9 cellular contexts compared by ENCODE assay signal in genomic region chr7:116173051-116174028, GRCh38. TPM values are rescaled to one million over a fixed set of nuclear protein-coding genes. Genes with fewer than 3 reads are reported as not detected.
DNase-seq lines count a peak whose midpoint lies in the region; ATAC-seq and TF ChIP-seq lines count a peak whose summit lies in the region.
"Had no signal": no experiment of that assay in that cellular context is flagged by ENCODE, and none has a peak within 500 bp of the region (broad histone marks: within the 10 kb centered on the region; RNA-seq: fewer than 3 reads in every experiment).

No MANE protein-coding gene starts in this region.

- peak; percentile 3 for DNase-seq in stimulated activated CD4-positive, alpha-beta T cell treated with anti-CD3 and anti-CD28 coated beads, Interleukin-2, amount 100 ng/mL, for 4 hours (ENCODE audit: low read depth)
- no peak for DNase-seq in stimulated activated CD4-positive, alpha-beta T cell treated with anti-CD3 and anti-CD28 coated beads, Interleukin-12 subunit alpha, Interleukin-12 subunit beta, amount 100 ng/mL, for 4 hours
- DNase-seq in NT2/D1 (ENCODE audit: low read depth, low spot score) = peak; percentile 11
- no peak for DNase-seq in chondrocyte (ENCODE audit: low spot score)
- no peak for DNase-seq in lung (ENCODE audit: low spot score)
- DNase-seq: stimulated activated naive B cell treated with anti-CD40 and anti-IgM and Interleukin-4, amounts not matched to agents 10 μg/mL and 1 μg/mL and 100 μg/mL, for 72 hours had no signal

- ATAC-seq in HG03175 (IDR thresholded peaks at IDR 0.05; ENCODE audit: unreplicated experiment) (peak; percentile 50), lung (ENCODE audit: insufficient read depth, low FRiP score) (no peak), GM18867 (IDR thresholded peaks at IDR 0.05; ENCODE audit: unreplicated experiment) (no peak), HG02852 (IDR thresholded peaks at IDR 0.05; ENCODE audit: unreplicated experiment) (no peak)

- H3K27ac ChIP-seq in lung (ENCODE audit: low read depth in 1 of 2, low read length in 1 of 2) = no peak overlapping the region

- H3K4me3 ChIP-seq in NT2/D1 (ENCODE audit: insufficient read length, low read depth) (no peak overlapping the region), lung (no peak overlapping the region)

- H3K4me1 Mint-ChIP-seq in chondrocyte (ENCODE audit: low read depth) = peaks cover 56% of the 10 kb centered on the region

- H3K9me3 ChIP-seq in NT2/D1 (ENCODE audit: insufficient read depth, low read length) (no peaks in the 10 kb centered on the region), lung (ENCODE audit: control insufficient read depth in 2 of 2, insufficient read depth in 1 of 2, low read length in 1 of 2) (no peaks in the 10 kb centered on the region)

- no peak overlapping the region for H3K9ac ChIP-seq in NT2/D1 (ENCODE audit: insufficient read length, low read depth)

- peak; percentile 88 for TF ChIP-seq CTCF in chondrocyte (IDR thresholded peaks at IDR 0.05)
- peak; percentile 59 for TF ChIP-seq CTCF in lung (IDR thresholded peaks at IDR 0.05; ENCODE audit: control extremely low read depth, extremely low read depth)

- H3K36me3 Mint-ChIP-seq in chondrocyte (ENCODE audit: low read depth) = peaks cover 8% of the 10 kb centered on the region

- H3K27ac Mint-ChIP-seq in chondrocyte (ENCODE audit: unreplicated experiment) = no peak overlapping the region
- H3K27ac Mint-ChIP-seq: stimulated activated naive B cell treated with anti-CD40 and anti-IgM and Interleukin-4, amounts not matched to agents 10 μg/mL and 1 μg/mL and 100 μg/mL, for 72 hours had no signal

- no peak overlapping the region for H3K4me3 Mint-ChIP-seq in chondrocyte (ENCODE audit: unreplicated experiment)
- H3K4me3 Mint-ChIP-seq: stimulated activated naive B cell treated with anti-CD40 and anti-IgM and Interleukin-4, amounts not matched to agents 10 μg/mL and 1 μg/mL and 100 μg/mL, for 72 hours had no signal

- no peaks in the 10 kb centered on the region for H3K27me3 Mint-ChIP-seq in chondrocyte (ENCODE audit: low read depth)
- H3K27me3 Mint-ChIP-seq: stimulated activated naive B cell treated with anti-CD40 and anti-IgM and Interleukin-4, amounts not matched to agents 10 μg/mL and 1 μg/mL and 100 μg/mL, for 72 hours had no signal

- no peaks in the 10 kb centered on the region for H3K36me3 ChIP-seq in NT2/D1 (ENCODE audit: insufficient read depth, insufficient read length, low read length)
- no peaks in the 10 kb centered on the region for H3K36me3 ChIP-seq in lung (ENCODE audit: control insufficient read depth in 2 of 2, insufficient read depth in 2 of 2, low read length in 2 of 2)

- WGBS in lung, 2 donors = 60 to 65% methylated on average over 8 of the region's 8 CpGs

- H3K9me3 Mint-ChIP-seq in chondrocyte (ENCODE audit: low read depth) = peaks cover 9% of the 10 kb centered on the region

- H3K4me1 ChIP-seq in NT2/D1 (ENCODE audit: insufficient read depth, insufficient read length) = no peaks in the 10 kb centered on the region
- H3K4me1 ChIP-seq in lung (ENCODE audit: control insufficient read depth in 2 of 2, insufficient read depth in 2 of 2, low read length in 2 of 2) = peaks cover 0 to 3% of the 10 kb centered on the region in 2 donors

- H3K27me3 ChIP-seq in NT2/D1 (ENCODE audit: insufficient read depth, insufficient read length) (no peaks in the 10 kb centered on the region), lung (ENCODE audit: control insufficient read depth, insufficient read depth) (no peaks in the 10 kb centered on the region)

RNA-seq across cellular contexts. Expression of gene TES, which starts 37.0 kb away (rescaled TPM):
- 157 to 261 TPM (median 247 TPM) in 3 replicates for total RNA-seq in chondrocyte
- total RNA-seq in lung = 100 to 1,000 TPM in 1 of 2 donors, 10 to 100 TPM in 1; 91.0 to 105 TPM
- polyA plus RNA-seq in lung = 10 to 100 TPM; 51.9 to 65.1 TPM

Comparison
In these comparisons a context has a peak if more than half of its experiments do, and no peak if none do; other contexts are left out.
1. DNase-seq: peak in stimulated activated CD4-positive, alpha-beta T cell treated with anti-CD3 and anti-CD28 coated beads, Interleukin-2, amount 100 ng/mL, for 4 hours (single experiment) and NT2/D1 (single experiment); none in stimulated activated CD4-positive, alpha-beta T cell treated with anti-CD3 and anti-CD28 coated beads, Interleukin-12 subunit alpha, Interleukin-12 subunit beta, amount 100 ng/mL, for 4 hours (single experiment), chondrocyte (single experiment) and lung (single experiment).